ENCODE assay signal across 1 cellular context in the genomic region with DNA sequence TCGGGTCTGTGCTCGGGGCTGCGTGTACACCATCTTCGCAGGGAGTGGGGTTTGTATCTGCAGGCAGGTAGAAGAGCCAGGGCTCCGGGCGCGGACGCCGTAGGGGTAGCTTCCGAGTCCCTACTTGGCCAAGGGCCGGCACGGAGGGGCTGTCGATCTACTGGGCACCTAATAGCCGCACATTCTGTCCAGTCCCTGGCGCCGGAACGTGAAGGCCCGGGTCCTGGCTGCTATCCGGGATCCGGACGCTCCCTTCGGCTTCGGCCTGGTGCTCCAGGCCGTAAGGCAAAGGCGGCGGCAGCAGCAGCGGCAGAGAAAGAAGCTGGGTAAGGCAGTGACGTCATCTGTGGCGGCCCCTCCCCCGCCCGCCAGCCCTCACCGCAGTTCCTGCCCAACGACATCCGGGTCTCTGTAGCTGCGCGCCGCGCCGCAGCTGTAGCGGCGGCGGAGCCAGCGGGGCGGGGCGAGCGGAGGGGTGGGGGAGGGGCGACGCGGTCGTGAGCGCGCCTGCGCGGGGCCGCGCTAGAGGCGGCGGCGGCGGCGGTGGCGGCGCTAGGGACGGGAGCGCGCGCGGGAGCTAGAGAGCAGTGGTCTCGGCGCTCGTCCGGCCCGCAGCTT.
TF ChIP-seq lines count a peak whose summit lies in the region.

A gene (plus strand): TSS at position 525 of the 618 bp plus-strand sequence. CDS start 33,483 bp downstream, outside the sequence.

TF ChIP-seq in HepG2, 621 proteins besides CTCF, POLR2A, EP300 and RAD21 (continued from another document and continues in another):
- TF ChIP-seq, protein P1, sequence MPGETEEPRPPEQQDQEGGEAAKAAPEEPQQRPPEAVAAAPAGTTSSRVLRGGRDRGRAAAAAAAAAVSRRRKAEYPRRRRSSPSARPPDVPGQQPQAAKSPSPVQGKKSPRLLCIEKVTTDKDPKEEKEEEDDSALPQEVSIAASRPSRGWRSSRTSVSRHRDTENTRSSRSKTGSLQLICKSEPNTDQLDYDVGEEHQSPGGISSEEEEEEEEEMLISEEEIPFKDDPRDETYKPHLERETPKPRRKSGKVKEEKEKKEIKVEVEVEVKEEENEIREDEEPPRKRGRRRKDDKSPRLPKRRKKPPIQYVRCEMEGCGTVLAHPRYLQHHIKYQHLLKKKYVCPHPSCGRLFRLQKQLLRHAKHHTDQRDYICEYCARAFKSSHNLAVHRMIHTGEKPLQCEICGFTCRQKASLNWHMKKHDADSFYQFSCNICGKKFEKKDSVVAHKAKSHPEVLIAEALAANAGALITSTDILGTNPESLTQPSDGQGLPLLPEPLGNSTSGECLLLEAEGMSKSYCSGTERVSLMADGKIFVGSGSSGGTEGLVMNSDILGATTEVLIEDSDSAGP (CRISPR knock-in tag; IDR thresholded peaks at IDR 0.05; ENCODE audit: borderline replicate concordance) = peak; percentile 83; the same call in 1 of the 2 replicates
- TF ChIP-seq ZSCAN31 (CRISPR knock-in tag; IDR thresholded peaks at IDR 0.05; ENCODE audit: low read depth) = no peak; the same call in 1 of the 2 replicates
- TF ChIP-seq, protein P2, sequence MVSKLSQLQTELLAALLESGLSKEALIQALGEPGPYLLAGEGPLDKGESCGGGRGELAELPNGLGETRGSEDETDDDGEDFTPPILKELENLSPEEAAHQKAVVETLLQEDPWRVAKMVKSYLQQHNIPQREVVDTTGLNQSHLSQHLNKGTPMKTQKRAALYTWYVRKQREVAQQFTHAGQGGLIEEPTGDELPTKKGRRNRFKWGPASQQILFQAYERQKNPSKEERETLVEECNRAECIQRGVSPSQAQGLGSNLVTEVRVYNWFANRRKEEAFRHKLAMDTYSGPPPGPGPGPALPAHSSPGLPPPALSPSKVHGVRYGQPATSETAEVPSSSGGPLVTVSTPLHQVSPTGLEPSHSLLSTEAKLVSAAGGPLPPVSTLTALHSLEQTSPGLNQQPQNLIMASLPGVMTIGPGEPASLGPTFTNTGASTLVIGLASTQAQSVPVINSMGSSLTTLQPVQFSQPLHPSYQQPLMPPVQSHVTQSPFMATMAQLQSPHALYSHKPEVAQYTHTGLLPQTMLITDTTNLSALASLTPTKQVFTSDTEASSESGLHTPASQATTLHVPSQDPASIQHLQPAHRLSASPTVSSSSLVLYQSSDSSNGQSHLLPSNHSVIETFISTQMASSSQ (IDR thresholded peaks at IDR 0.05; ENCODE audit: low read depth) = no peak
- TF ChIP-seq, protein P2 (CRISPR knock-in tag; IDR thresholded peaks at IDR 0.05; ENCODE audit: borderline replicate concordance) = peak; percentile 25; the same call in 1 of the 2 replicates
- TF ChIP-seq KDM3A (CRISPR knock-in tag; IDR thresholded peaks at IDR 0.05; ENCODE audit: low read depth) = no peak
- peak; percentile 66; the same call in 1 of the 2 replicates for TF ChIP-seq GTF2F1 (IDR thresholded peaks at IDR 0.05; ENCODE audit: low read length)
- peak; percentile 99 for TF ChIP-seq ATF7 (IDR thresholded peaks at IDR 0.05)
- TF ChIP-seq ATF7 (CRISPR knock-in tag; IDR thresholded peaks at IDR 0.05) = peak; percentile 98
- TF ChIP-seq, protein P3, sequence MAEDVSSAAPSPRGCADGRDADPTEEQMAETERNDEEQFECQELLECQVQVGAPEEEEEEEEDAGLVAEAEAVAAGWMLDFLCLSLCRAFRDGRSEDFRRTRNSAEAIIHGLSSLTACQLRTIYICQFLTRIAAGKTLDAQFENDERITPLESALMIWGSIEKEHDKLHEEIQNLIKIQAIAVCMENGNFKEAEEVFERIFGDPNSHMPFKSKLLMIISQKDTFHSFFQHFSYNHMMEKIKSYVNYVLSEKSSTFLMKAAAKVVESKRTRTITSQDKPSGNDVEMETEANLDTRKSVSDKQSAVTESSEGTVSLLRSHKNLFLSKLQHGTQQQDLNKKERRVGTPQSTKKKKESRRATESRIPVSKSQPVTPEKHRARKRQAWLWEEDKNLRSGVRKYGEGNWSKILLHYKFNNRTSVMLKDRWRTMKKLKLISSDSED (CRISPR knock-in tag; IDR thresholded peaks at IDR 0.05) = no peak
- no peak for TF ChIP-seq NR1H2 (CRISPR knock-in tag; IDR thresholded peaks at IDR 0.05; ENCODE audit: borderline replicate concordance, low read depth)
- TF ChIP-seq, protein P4, sequence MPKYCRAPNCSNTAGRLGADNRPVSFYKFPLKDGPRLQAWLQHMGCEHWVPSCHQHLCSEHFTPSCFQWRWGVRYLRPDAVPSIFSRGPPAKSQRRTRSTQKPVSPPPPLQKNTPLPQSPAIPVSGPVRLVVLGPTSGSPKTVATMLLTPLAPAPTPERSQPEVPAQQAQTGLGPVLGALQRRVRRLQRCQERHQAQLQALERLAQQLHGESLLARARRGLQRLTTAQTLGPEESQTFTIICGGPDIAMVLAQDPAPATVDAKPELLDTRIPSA (CRISPR knock-in tag; IDR thresholded peaks at IDR 0.05; ENCODE audit: borderline replicate concordance) = peak; percentile 78
- peak; percentile 40; the same call in 1 of the 2 replicates for TF ChIP-seq ERF (CRISPR knock-in tag; IDR thresholded peaks at IDR 0.05)
- TF ChIP-seq SIN3B (IDR thresholded peaks at IDR 0.05; ENCODE audit: low read length) = no peak
- TF ChIP-seq, protein P5, sequence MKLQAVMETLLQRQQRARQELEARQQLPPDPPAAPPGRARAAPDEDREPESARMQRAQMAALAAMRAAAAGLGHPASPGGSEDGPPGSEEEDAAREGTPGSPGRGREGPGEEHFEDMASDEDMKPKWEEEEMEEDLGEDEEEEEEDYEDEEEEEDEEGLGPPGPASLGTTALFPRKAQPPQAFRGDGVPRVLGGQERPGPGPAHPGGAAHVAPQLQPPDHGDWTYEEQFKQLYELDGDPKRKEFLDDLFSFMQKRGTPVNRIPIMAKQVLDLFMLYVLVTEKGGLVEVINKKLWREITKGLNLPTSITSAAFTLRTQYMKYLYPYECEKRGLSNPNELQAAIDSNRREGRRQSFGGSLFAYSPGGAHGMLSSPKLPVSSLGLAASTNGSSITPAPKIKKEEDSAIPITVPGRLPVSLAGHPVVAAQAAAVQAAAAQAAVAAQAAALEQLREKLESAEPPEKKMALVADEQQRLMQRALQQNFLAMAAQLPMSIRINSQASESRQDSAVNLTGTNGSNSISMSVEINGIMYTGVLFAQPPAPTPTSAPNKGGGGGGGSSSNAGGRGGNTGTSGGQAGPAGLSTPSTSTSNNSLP (IDR thresholded peaks at IDR 0.05; ENCODE audit: low read depth, low read length) = no peak
- TF ChIP-seq RFXAP (CRISPR knock-in tag; IDR thresholded peaks at IDR 0.05; ENCODE audit: borderline replicate concordance) = no peak
- TF ChIP-seq ARHGAP35 (CRISPR knock-in tag; IDR thresholded peaks at IDR 0.05; ENCODE audit: borderline replicate concordance) = 0 out of 2 replicates have a peak, but pooled peaks have one; percentile 34
- no peak for TF ChIP-seq HDAC2 (CRISPR knock-in tag; IDR thresholded peaks at IDR 0.05)
- peak; percentile 43 for TF ChIP-seq SP2 (CRISPR knock-in tag; IDR thresholded peaks at IDR 0.05)
- TF ChIP-seq, protein P6, sequence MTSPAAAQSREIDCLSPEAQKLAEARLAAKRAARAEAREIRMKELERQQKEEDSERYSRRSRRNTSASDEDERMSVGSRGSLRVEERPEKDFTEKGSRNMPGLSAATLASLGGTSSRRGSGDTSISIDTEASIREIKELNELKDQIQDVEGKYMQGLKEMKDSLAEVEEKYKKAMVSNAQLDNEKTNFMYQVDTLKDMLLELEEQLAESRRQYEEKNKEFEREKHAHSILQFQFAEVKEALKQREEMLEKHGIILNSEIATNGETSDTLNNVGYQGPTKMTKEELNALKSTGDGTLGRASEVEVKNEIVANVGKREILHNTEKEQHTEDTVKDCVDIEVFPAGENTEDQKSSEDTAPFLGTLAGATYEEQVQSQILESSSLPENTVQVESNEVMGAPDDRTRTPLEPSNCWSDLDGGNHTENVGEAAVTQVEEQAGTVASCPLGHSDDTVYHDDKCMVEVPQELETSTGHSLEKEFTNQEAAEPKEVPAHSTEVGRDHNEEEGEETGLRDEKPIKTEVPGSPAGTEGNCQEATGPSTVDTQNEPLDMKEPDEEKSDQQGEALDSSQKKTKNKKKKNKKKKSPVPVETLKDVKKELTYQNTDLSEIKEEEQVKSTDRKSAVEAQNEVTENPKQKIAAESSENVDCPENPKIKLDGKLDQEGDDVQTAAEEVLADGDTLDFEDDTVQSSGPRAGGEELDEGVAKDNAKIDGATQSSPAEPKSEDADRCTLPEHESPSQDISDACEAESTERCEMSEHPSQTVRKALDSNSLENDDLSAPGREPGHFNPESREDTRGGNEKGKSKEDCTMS (CRISPR knock-in tag; conservative IDR thresholded peaks at IDR 0.05) = no peak
- TF ChIP-seq, protein P7, sequence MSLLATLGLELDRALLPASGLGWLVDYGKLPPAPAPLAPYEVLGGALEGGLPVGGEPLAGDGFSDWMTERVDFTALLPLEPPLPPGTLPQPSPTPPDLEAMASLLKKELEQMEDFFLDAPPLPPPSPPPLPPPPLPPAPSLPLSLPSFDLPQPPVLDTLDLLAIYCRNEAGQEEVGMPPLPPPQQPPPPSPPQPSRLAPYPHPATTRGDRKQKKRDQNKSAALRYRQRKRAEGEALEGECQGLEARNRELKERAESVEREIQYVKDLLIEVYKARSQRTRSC (CRISPR knock-in tag; IDR thresholded peaks at IDR 0.05; ENCODE audit: low read depth) = no peak
- peak; percentile 77; the same call in 1 of the 2 replicates for TF ChIP-seq ZSCAN29 (CRISPR knock-in tag; conservative IDR thresholded peaks at IDR 0.05)
- TF ChIP-seq, protein P8, sequence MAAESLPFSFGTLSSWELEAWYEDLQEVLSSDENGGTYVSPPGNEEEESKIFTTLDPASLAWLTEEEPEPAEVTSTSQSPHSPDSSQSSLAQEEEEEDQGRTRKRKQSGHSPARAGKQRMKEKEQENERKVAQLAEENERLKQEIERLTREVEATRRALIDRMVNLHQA (CRISPR knock-in tag; IDR thresholded peaks at IDR 0.05) = no peak
- no peak for TF ChIP-seq SUZ12 (IDR thresholded peaks at IDR 0.05; ENCODE audit: low read depth, low read length)
- peak; percentile 49 for TF ChIP-seq CEBPG (CRISPR knock-in tag; IDR thresholded peaks at IDR 0.05)
- TF ChIP-seq, protein P9, sequence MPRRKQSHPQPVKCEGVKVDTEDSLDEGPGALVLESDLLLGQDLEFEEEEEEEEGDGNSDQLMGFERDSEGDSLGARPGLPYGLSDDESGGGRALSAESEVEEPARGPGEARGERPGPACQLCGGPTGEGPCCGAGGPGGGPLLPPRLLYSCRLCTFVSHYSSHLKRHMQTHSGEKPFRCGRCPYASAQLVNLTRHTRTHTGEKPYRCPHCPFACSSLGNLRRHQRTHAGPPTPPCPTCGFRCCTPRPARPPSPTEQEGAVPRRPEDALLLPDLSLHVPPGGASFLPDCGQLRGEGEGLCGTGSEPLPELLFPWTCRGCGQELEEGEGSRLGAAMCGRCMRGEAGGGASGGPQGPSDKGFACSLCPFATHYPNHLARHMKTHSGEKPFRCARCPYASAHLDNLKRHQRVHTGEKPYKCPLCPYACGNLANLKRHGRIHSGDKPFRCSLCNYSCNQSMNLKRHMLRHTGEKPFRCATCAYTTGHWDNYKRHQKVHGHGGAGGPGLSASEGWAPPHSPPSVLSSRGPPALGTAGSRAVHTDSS (CRISPR knock-in tag; conservative IDR thresholded peaks at IDR 0.05) = 0 out of 2 replicates have a peak, but pooled peaks have one; percentile 16
- no peak for TF ChIP-seq ZZZ3 (CRISPR knock-in tag; IDR thresholded peaks at IDR 0.05; ENCODE audit: borderline replicate concordance)
- TF ChIP-seq SP1 (IDR thresholded peaks at IDR 0.05) = no peak
- 0 out of 2 replicates have a peak, but pooled peaks have one; percentile 41 for TF ChIP-seq SP1 (CRISPR knock-in tag; IDR thresholded peaks at IDR 0.05)
